1 cellular context compared by ENCODE assay signal in genomic region chr3:147378186-147378503, GRCh38.
TF ChIP-seq lines count a peak whose summit lies in the region.

No MANE protein-coding gene starts in this region.

TF ChIP-seq in H1, 55 proteins besides CTCF, POLR2A, EP300 and RAD21:
- no peak for TF ChIP-seq NRF1 (IDR thresholded peaks at IDR 0.05; ENCODE audit: low read depth, low read length)
- TF ChIP-seq MAX (IDR thresholded peaks at IDR 0.05): 0 out of 2 replicates have a peak, but pooled peaks have one; percentile 34
- TF ChIP-seq ASH2L (IDR thresholded peaks at IDR 0.05; ENCODE audit: low read length): peak; percentile 80
- TF ChIP-seq CHD7 (IDR thresholded peaks at IDR 0.05; ENCODE audit: insufficient replicate concordance, low read length): no peak
- peak; percentile 93 for TF ChIP-seq TEAD4 (IDR thresholded peaks at IDR 0.05; ENCODE audit: low read depth, low read length)
- no peak for TF ChIP-seq SP4 (IDR thresholded peaks at IDR 0.05; ENCODE audit: low read length)
- TF ChIP-seq FOSL1 (IDR thresholded peaks at IDR 0.05; ENCODE audit: insufficient read depth, low read depth, low read length): no peak
- peak; percentile 90 for TF ChIP-seq CEBPB (IDR thresholded peaks at IDR 0.05; ENCODE audit: low read depth, low read length)
